Comparison of ENCODE assay signal across 11 cellular contexts in genomic region chr9:121198512-121199042, GRCh38. TPM values are rescaled to one million over a fixed set of nuclear protein-coding genes. Genes with fewer than 3 reads are reported as not detected.
DNase-seq lines count a peak whose midpoint lies in the region; ATAC-seq and TF ChIP-seq lines count a peak whose summit lies in the region.
"Had no signal": no experiment of that assay in that cellular context is flagged by ENCODE, and none has a peak within 500 bp of the region (broad histone marks: within the 10 kb centered on the region; RNA-seq: fewer than 3 reads in every experiment).

No MANE protein-coding gene starts in this region.

- DNase-seq in central memory CD8-positive, alpha-beta T cell (ENCODE audit: low spot score in 2 of 2): no peak
- DNase-seq in natural killer cell: no peak
- DNase-seq in adrenal gland: no peak
- DNase-seq: DMS79, left colon had no signal

- H3K4me3 Mint-ChIP-seq in IgD-negative memory B cell (peak overlapping the region; percentile 52 to 97 (median 92)), natural killer cell (peak overlapping the region; percentile 94)
- peak overlapping the region; percentile 87 for H3K4me3 Mint-ChIP-seq in central memory CD8-positive, alpha-beta T cell

- H3K9me3 ChIP-seq in BLaER1 treated with 17β-estradiol and CSF1 and Interleukin-3, amounts not matched to agents 10 nM and 100 nM (replicated peaks in 1 of 11): no peaks in the 10 kb centered on the region
- no peaks in the 10 kb centered on the region for H3K9me3 ChIP-seq in adrenal gland (replicated peaks in 1 of 3)
- H3K9me3 ChIP-seq: esophagus muscularis mucosa had no signal

- no peaks in the 10 kb centered on the region for H3K27me3 ChIP-seq in BLaER1 treated with 17β-estradiol and CSF1 and Interleukin-3, amounts not matched to agents 10 nM and 100 nM
- no peaks in the 10 kb centered on the region for H3K27me3 ChIP-seq in adrenal gland
- H3K27me3 ChIP-seq: esophagus muscularis mucosa had no signal

- H3K4me1 ChIP-seq in BLaER1 treated with 17β-estradiol and CSF1 and Interleukin-3, amounts not matched to agents 10 nM and 100 nM: peaks cover 34 to 73% (median 68%) of the 10 kb centered on the region in 10 experiments
- H3K4me1 ChIP-seq in adrenal gland (replicated peaks in 1 of 2): peaks cover 25 to 72% of the 10 kb centered on the region in 2 donors

- H3K9ac ChIP-seq in BLaER1 treated with 17β-estradiol and CSF1 and Interleukin-3, amounts not matched to agents 10 nM and 100 nM: peak overlapping the region in 7 of 11 experiments; percentile 7 to 99 (median 95); a peak in 6 of 22 replicates

- H3K27ac ChIP-seq in BLaER1 treated with 17β-estradiol and CSF1 and Interleukin-3, amounts not matched to agents 10 nM and 100 nM: no peak overlapping the region
- no peak overlapping the region for H3K27ac ChIP-seq in adrenal gland
- H3K27ac ChIP-seq: esophagus muscularis mucosa had no signal

- TF ChIP-seq POLR2A in adrenal gland (IDR thresholded peaks at IDR 0.05): no peak

- H3K27me3 Mint-ChIP-seq in IgD-negative memory B cell: no peaks in the 10 kb centered on the region
- H3K27me3 Mint-ChIP-seq in central memory CD8-positive, alpha-beta T cell: no peaks in the 10 kb centered on the region
- no peaks in the 10 kb centered on the region for H3K27me3 Mint-ChIP-seq in natural killer cell (ENCODE audit: low read depth in 2 of 2)

- peaks cover 76 to 79% (median 78%) of the 10 kb centered on the region in 11 experiments for H4K20me1 ChIP-seq in BLaER1 treated with 17β-estradiol and CSF1 and Interleukin-3, amounts not matched to agents 10 nM and 100 nM

- TF ChIP-seq CTCF in natural killer cell (IDR thresholded peaks at IDR 0.05) (no peak), adrenal gland (IDR thresholded peaks at IDR 0.05) (no peak)

- intact Hi-C loops in natural killer cell (cut with micrococcal nuclease): no loop called here
- intact Hi-C loops in adrenal gland (cut with DNase I): no loop called here

- no peaks in the 10 kb centered on the region; a peak in 1 of 22 replicates for H3K36me3 ChIP-seq in BLaER1 treated with 17β-estradiol and CSF1 and Interleukin-3, amounts not matched to agents 10 nM and 100 nM
- no peaks in the 10 kb centered on the region for H3K36me3 ChIP-seq in adrenal gland (replicated peaks in 1 of 2)
- H3K36me3 ChIP-seq: esophagus muscularis mucosa had no signal

- H3K4me1 Mint-ChIP-seq in IgD-negative memory B cell (peaks cover 56 to 67% (median 65%) of the 10 kb centered on the region in 3 donors), natural killer cell (peaks cover 77 to 78% of the 10 kb centered on the region in 2 donors)
- peaks cover 73% of the 10 kb centered on the region for H3K4me1 Mint-ChIP-seq in central memory CD8-positive, alpha-beta T cell

- WGBS in adrenal gland, 4 donors: 26 to 34% (median 33%) methylated on average over 4 of the region's 4 CpGs

- H3K4me2 ChIP-seq in BLaER1 treated with 17β-estradiol and CSF1 and Interleukin-3, amounts not matched to agents 10 nM and 100 nM: peak overlapping the region; percentile 86 to 99 (median 93)

- peaks cover 2% of the 10 kb centered on the region for H3K36me3 Mint-ChIP-seq in IgD-negative memory B cell
- H3K36me3 Mint-ChIP-seq in central memory CD8-positive, alpha-beta T cell (ENCODE audit: insufficient read depth): peaks cover 21% of the 10 kb centered on the region
- no peaks in the 10 kb centered on the region for H3K36me3 Mint-ChIP-seq in natural killer cell

- no peak for ATAC-seq in central memory CD8-positive, alpha-beta T cell (replicated peaks; ENCODE audit: extremely low read depth, poor library complexity, severe bottlenecking)
- no peak for ATAC-seq in natural killer cell
- ATAC-seq in HG02759 (IDR thresholded peaks at IDR 0.05; ENCODE audit: unreplicated experiment): no peak
- no peak for ATAC-seq in HG02588 (IDR thresholded peaks at IDR 0.05; ENCODE audit: unreplicated experiment)
- ATAC-seq in GM21825 (IDR thresholded peaks at IDR 0.05; ENCODE audit: unreplicated experiment): no peak
- ATAC-seq: left colon had no signal

- peak overlapping the region in 4 of 10 experiments; percentile 88 to 99 (median 98); a peak in 3 of 20 replicates for H3K4me3 ChIP-seq in BLaER1 treated with 17β-estradiol and CSF1 and Interleukin-3, amounts not matched to agents 10 nM and 100 nM
- H3K4me3 ChIP-seq in adrenal gland: peak overlapping the region in 1 of 4 donors; percentile 99

- H3K27ac Mint-ChIP-seq in IgD-negative memory B cell: peak overlapping the region in 2 of 3 donors; percentile 19 to 67
- peak overlapping the region; percentile 68 for H3K27ac Mint-ChIP-seq in central memory CD8-positive, alpha-beta T cell (ENCODE audit: low read depth)
- peak overlapping the region; percentile 87 to 94 for H3K27ac Mint-ChIP-seq in natural killer cell

- H3K9me3 Mint-ChIP-seq in IgD-negative memory B cell (no peaks in the 10 kb centered on the region), natural killer cell (no peaks in the 10 kb centered on the region)
- no peaks in the 10 kb centered on the region for H3K9me3 Mint-ChIP-seq in central memory CD8-positive, alpha-beta T cell

RNA-seq across cellular contexts. Expression of gene RAB14, which starts 3.1 kb away (rescaled TPM):
- polyA plus RNA-seq in IgD-negative memory B cell (35.7 TPM), adrenal gland (100 to 1,000 TPM in 1 of 3 donors, 10 to 100 TPM in 2; 16.5 to 108 (median 21.7) TPM)
- total RNA-seq in natural killer cell (10 to 100 TPM; 46.2 to 67.6 (median 57.3) TPM), adrenal gland (10 to 100 TPM; 23.8 to 93.2 (median 59.6) TPM)
